9 cellular contexts compared by ENCODE assay signal in the genomic region with DNA sequence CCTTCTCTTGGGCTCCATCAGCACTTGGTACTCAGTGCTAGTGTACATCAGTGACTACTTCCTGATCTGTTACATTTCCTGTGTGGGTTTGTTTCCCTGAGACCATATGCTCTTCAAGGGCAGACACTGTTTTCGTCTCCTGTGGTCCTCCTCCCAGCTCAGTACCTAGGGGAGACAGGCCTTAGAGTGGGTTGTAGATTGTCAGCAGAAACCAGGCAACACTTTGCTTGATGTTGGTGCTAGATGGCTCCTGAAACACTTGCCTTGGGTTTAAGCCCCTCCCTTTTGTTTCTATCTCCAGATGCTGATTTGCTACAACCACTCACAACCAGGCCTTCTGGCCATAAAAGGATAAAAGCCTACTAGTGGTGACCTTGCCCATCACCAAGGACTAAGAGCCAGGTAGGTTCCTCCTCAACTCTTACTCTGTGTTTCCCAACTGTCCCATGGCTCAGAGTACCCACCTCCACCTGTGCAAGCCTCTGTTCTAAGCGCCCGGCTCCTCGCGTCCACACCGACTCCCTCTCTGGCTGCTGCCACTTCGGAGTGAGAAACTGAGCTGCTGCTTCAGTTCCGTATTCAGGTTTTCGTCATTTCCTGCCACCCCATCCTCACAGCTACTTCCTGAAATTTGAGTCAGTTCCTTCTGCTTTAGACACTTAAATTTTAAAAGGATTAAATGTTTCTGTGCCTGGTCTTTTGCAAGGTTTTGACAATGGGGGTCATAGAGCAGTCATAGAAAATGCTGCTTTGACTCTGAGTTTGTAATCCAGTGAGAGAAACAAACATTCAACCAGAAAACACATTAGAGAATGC. TPM values are rescaled to one million over a fixed set of nuclear protein-coding genes. Genes with fewer than 3 reads are reported as not detected.
DNase-seq lines count a peak whose midpoint lies in the region; ATAC-seq and TF ChIP-seq lines count a peak whose summit lies in the region.
"Had no signal": no experiment of that assay in that cellular context is flagged by ENCODE, and none has a peak within 500 bp of the region (broad histone marks: within the 10 kb centered on the region; RNA-seq: fewer than 3 reads in every experiment).

Gene HCLS1 (minus strand): TSS at position 548 of the 816 bp plus-strand sequence. CDS start 2,556 bp downstream, outside the sequence.

- H3K4me3 ChIP-seq in AG04449 (ENCODE audit: low read depth, low read length) = peak within 1 kb of the TSS; percentile 29
- peak within 1 kb of the TSS; percentile 56 to 67 for H3K4me3 ChIP-seq in duodenal mucosa (ENCODE audit: low read depth in 1 of 2, low read length in 2 of 2)
- H3K4me3 ChIP-seq in thoracic aorta = peak within 1 kb of the TSS; percentile 50

- no peak for DNase-seq in AG04449 (ENCODE audit: low read depth, low spot score)
- peak; percentile 61 to 66 for DNase-seq in activated CD4-positive, alpha-beta T cell treated with anti-CD3 and anti-CD28 coated beads for 4 hours
- no peak for DNase-seq in nephron progenitor cell
- DNase-seq in thoracic aorta (ENCODE audit: low spot score) = no peak
- no peak for DNase-seq in NCI-H1417 treated with DMSO at 0.1 percent for 48 hours (lab: John Stamatoyannopoulos, UW)

- H3K27me3 ChIP-seq in duodenal mucosa (ENCODE audit: control insufficient read depth in 1 of 2, insufficient read depth in 2 of 2, low read length in 2 of 2) = no peaks in the 10 kb centered on the region
- no peaks in the 10 kb centered on the region for H3K27me3 ChIP-seq in thoracic aorta (replicated peaks; ENCODE audit: insufficient read depth)

- TF ChIP-seq CTCF in AG04449 (IDR thresholded peaks at IDR 0.05; ENCODE audit: insufficient read depth, low read length, missing control alignments) (no peak), nephron progenitor cell (IDR thresholded peaks at IDR 0.05) (no peak), thoracic aorta (IDR thresholded peaks at IDR 0.05) (no peak)

- H3K27me3 Mint-ChIP-seq in nephron progenitor cell (ENCODE audit: low read depth, poor library complexity) = no peaks in the 10 kb centered on the region

- CTCF ChIA-PET in AG04449 (lab: Yijun Ruan, JAX) = no interaction called here

- H3K4me3 Mint-ChIP-seq in nephron progenitor cell = no peak within 1 kb of the TSS
- H3K4me3 Mint-ChIP-seq: neural crest cell had no signal

- ATAC-seq in GM19395 (IDR thresholded peaks at IDR 0.05; ENCODE audit: unreplicated experiment) = peak; percentile 88
- ATAC-seq in HG03520 (IDR thresholded peaks at IDR 0.05; ENCODE audit: unreplicated experiment) = peak; percentile 79
- no peak for ATAC-seq in thoracic aorta (ENCODE audit: insufficient number of reproducible peaks, low FRiP score, low read depth)

- H3K27ac ChIP-seq in duodenal mucosa (ENCODE audit: low read depth, low read length) (peak within 1 kb of the TSS; percentile 76), thoracic aorta (peak within 1 kb of the TSS; percentile 40 to 44)

- peak within 1 kb of the TSS; percentile 23 for H3K27ac Mint-ChIP-seq in nephron progenitor cell

- H3K36me3 Mint-ChIP-seq in nephron progenitor cell (ENCODE audit: low read depth) = peaks cover 14% of the 10 kb centered on the region

- H3K9ac ChIP-seq in duodenal mucosa (ENCODE audit: low read depth in 1 of 2, low read length in 2 of 2) = peak within 1 kb of the TSS; percentile 48 to 65

- H3K4me1 ChIP-seq in duodenal mucosa (ENCODE audit: control insufficient read depth in 1 of 2, insufficient read depth in 2 of 2, low read length in 2 of 2) (peaks cover 3 to 15% of the 10 kb centered on the region in 2 donors), thoracic aorta (ENCODE audit: control insufficient read depth in 1 of 2, low read depth in 2 of 2) (peaks cover 0 to 5% of the 10 kb centered on the region in 2 donors)

- H3K36me3 ChIP-seq in duodenal mucosa (ENCODE audit: control insufficient read depth in 1 of 2, insufficient read depth in 2 of 2, low read length in 2 of 2) (peaks cover 18 to 35% of the 10 kb centered on the region in 2 donors), thoracic aorta (peaks cover 14% of the 10 kb centered on the region)

- H3K4me1 Mint-ChIP-seq in nephron progenitor cell = no peaks in the 10 kb centered on the region
- H3K4me1 Mint-ChIP-seq: neural crest cell had no signal

- H3K9me3 ChIP-seq in duodenal mucosa (ENCODE audit: control insufficient read depth in 1 of 2, low read length in 2 of 2) = no peaks in the 10 kb centered on the region
- no peaks in the 10 kb centered on the region for H3K9me3 ChIP-seq in thoracic aorta

- POLR2A ChIA-PET in AG04449 (lab: Yijun Ruan, JAX) = interaction anchor here (0.6 kb wide), 1 partner anchor 438 kb away, joined by 3 read pairs; no protein-coding TSS in a partner anchor

- H3K9me3 Mint-ChIP-seq in nephron progenitor cell = no peaks in the 10 kb centered on the region
- H3K9me3 Mint-ChIP-seq: neural crest cell had no signal

RNA-seq across cellular contexts. Expression of gene HCLS1, which starts in this region (rescaled TPM):
- 10 to 100 TPM; 85.2 to 94.5 TPM for total RNA-seq in thoracic aorta

Comparison
In these comparisons a context has a peak if more than half of its experiments do, and no peak if none do; other contexts are left out.
1. DNase-seq: peak in activated CD4-positive, alpha-beta T cell treated with anti-CD3 and anti-CD28 coated beads for 4 hours (2 of 2); none in AG04449 (single experiment), nephron progenitor cell (single experiment), thoracic aorta (single experiment) and NCI-H1417 treated with DMSO at 0.1 percent for 48 hours (single experiment).
2. Peak in every context shown above with its lines, with median percentiles within 50 percentile points of each other: H3K4me3 ChIP-seq.